In genomic region chr10:79181227-79181626, GRCh38 we compare ENCODE assay signal across 17 cellular contexts.
DNase-seq lines count a peak whose midpoint lies in the region; ATAC-seq and TF ChIP-seq lines count a peak whose summit lies in the region.
"Had no signal": no experiment of that assay in that cellular context is flagged by ENCODE, and none has a peak within 500 bp of the region (broad histone marks: within the 10 kb centered on the region; RNA-seq: fewer than 3 reads in every experiment).

No MANE protein-coding gene starts in this region.

- H3K14ac ChIP-seq in IMR-90 (replicated peaks; ENCODE audit: low read depth, low read length) = 0 out of 2 replicates have a peak overlapping the region, but pooled peaks have one; percentile 34

- peak overlapping the region; percentile 94 for H3K4ac ChIP-seq in IMR-90 (ENCODE audit: low read depth, low read length)

- no peak overlapping the region for H3K4me2 ChIP-seq in IMR-90 (ENCODE audit: low read depth, low read length)
- H3K4me2 ChIP-seq: hepatocyte had no signal

- intact Hi-C loops in IMR-90 (cut with micrococcal nuclease) = no loop called here
- intact Hi-C loops in body of pancreas (cut with DNase I) = loop anchor here (10.0 kb wide), 1 partner anchor 106 kb away; no protein-coding TSS in a partner anchor
- intact Hi-C loops in lower lobe of right lung (cut with DNase I) = no loop called here
- intact Hi-C loops in transverse colon (cut with DNase I; ENCODE audit: low total_unique reads) = no loop called here

- H4K20me1 ChIP-seq in IMR-90 (ENCODE audit: insufficient read depth, low read length) = peaks cover 64% of the 10 kb centered on the region

- H2AK5ac ChIP-seq in IMR-90 (ENCODE audit: low read depth, low read length) = peak overlapping the region; percentile 75

- no peak overlapping the region for H4K5ac ChIP-seq in IMR-90 (ENCODE audit: low read depth, low read length)

- H3K9me3 ChIP-seq in IMR-90 (ENCODE audit: control insufficient read depth, insufficient read depth, low read length) (no peaks in the 10 kb centered on the region), body of pancreas (no peaks in the 10 kb centered on the region), lower lobe of right lung (no peaks in the 10 kb centered on the region), transverse colon (no peaks in the 10 kb centered on the region)

- dilution Hi-C loops in IMR-90 (cut with HindIII; ENCODE audit: low sequenced_read_pairs, unreplicated experiment) = no loop called here

- no peak for TF ChIP-seq POLR2A in IMR-90 (IDR thresholded peaks at IDR 0.05; ENCODE audit: low read depth, low read length)
- no peak for TF ChIP-seq POLR2A in body of pancreas (IDR thresholded peaks at IDR 0.05)
- TF ChIP-seq POLR2A in transverse colon (IDR thresholded peaks at IDR 0.05) = no peak

- ATAC-seq in IMR-90 (ENCODE audit: low read depth) (no peak), body of pancreas (no peak), lower lobe of right lung (no peak), GM21825 (IDR thresholded peaks at IDR 0.05; ENCODE audit: unreplicated experiment) (no peak)
- ATAC-seq in stimulated activated naive B cell treated with anti-CD40 and anti-IgM and Interleukin-4, amounts not matched to agents 10 μg/mL and 1 μg/mL and 100 μg/mL, for 72 hours (replicated peaks) = no peak
- ATAC-seq: activated CD8-positive, alpha-beta T cell treated with anti-CD3 and anti-CD28 coated beads, Interleukin-2, amount 10 ng/mL, durations not matched to agents 7 days and 5 days had no signal

- H3K9me1 ChIP-seq in IMR-90 (ENCODE audit: insufficient read depth, low read length) = peaks cover 63% of the 10 kb centered on the region

- H2AFZ ChIP-seq in IMR-90 (replicated peaks; ENCODE audit: low read length, poor library complexity) = peak overlapping the region; percentile 40
- H2AFZ ChIP-seq: hepatocyte, parathyroid adenoma had no signal

- peak overlapping the region; percentile 5; the same call in 1 of the 2 replicates for H3K27ac ChIP-seq in IMR-90 (ENCODE audit: insufficient read depth, low read length)
- peak overlapping the region in 3 of 4 donors; percentile 77 to 83 (median 83) for H3K27ac ChIP-seq in body of pancreas
- H3K27ac ChIP-seq in lower lobe of right lung = peak overlapping the region; percentile 66
- H3K27ac ChIP-seq in transverse colon = peak overlapping the region in 3 of 4 donors; percentile 19 to 85 (median 68)
- H3K27ac ChIP-seq: hepatocyte, HL-60, parathyroid adenoma had no signal

- no peak overlapping the region for H3K4me3 ChIP-seq in IMR-90 (ENCODE audit: insufficient read depth, low read depth, low read length)
- no peak overlapping the region for H3K4me3 ChIP-seq in body of pancreas
- H3K4me3 ChIP-seq in lower lobe of right lung = no peak overlapping the region
- no peak overlapping the region for H3K4me3 ChIP-seq in transverse colon
- H3K4me3 ChIP-seq: hepatocyte had no signal

- TF ChIP-seq CTCF in IMR-90 (conservative IDR thresholded peaks at IDR 0.05; ENCODE audit: low read depth, low read length) (no peak), body of pancreas (IDR thresholded peaks at IDR 0.05) (no peak), lower lobe of right lung (IDR thresholded peaks at IDR 0.05) (no peak), transverse colon (IDR thresholded peaks at IDR 0.05) (no peak)

- H2BK20ac ChIP-seq in IMR-90 (ENCODE audit: low read depth, low read length) = 0 out of 2 replicates have a peak overlapping the region, but pooled peaks have one; percentile 56

- no peak overlapping the region for H3K9ac ChIP-seq in IMR-90 (ENCODE audit: low read depth, low read length)
- H3K9ac ChIP-seq: parathyroid adenoma had no signal

- POLR2A ChIA-PET in IMR-90 (lab: Charles Lee; ENCODE audit: unreplicated experiment) = no interaction called here

- peak overlapping the region; percentile 43; the same call in 1 of the 2 replicates for H4K91ac ChIP-seq in IMR-90 (ENCODE audit: insufficient read depth, low read depth, low read length)

- H3K79me1 ChIP-seq in IMR-90 (ENCODE audit: low read depth in 1 of 2, low read length in 2 of 2) = peaks cover 55 to 99% of the 10 kb centered on the region in 2 experiments

- peaks cover 3 to 36% of the 10 kb centered on the region in 2 donors for H3K27me3 Mint-ChIP-seq in stimulated activated naive B cell treated with anti-CD40 and anti-IgM and Interleukin-4, amounts not matched to agents 10 μg/mL and 1 μg/mL and 100 μg/mL, for 72 hours
- H3K27me3 Mint-ChIP-seq: stimulated activated naive CD8-positive, alpha-beta T cell treated with anti-CD3 and anti-CD28 coated beads, Interleukin-15, Interleukin-2, amounts not matched to agents 100 ng/mL and 50 ng/mL, for 24 hours had no signal

- H4K8ac ChIP-seq in IMR-90 (ENCODE audit: low read depth in 2 of 2, low read length in 2 of 2) = peak overlapping the region in 1 of 2 experiments; percentile 29; a peak in 1 of 4 replicates

- WGBS in IMR-90 (ENCODE audit: extremely low coverage in 2 of 2, insufficient read length in 1 of 2), 2 experiments = 72% methylated on average over 6 of the region's 8 CpGs; no CpG with 5 or more reads in 1 of the 2 experiments
- WGBS in body of pancreas, 2 donors = 67 to 94% methylated on average over 3 to 8 of the region's 8 CpGs
- 65% methylated on average over 7 of the region's 8 CpGs; no CpG with 5 or more reads in 1 of the 2 donors for WGBS in transverse colon (ENCODE audit: low coverage in 1 of 2), 2 donors

- no peak for TF ChIP-seq RAD21 in IMR-90 (IDR thresholded peaks at IDR 0.05; ENCODE audit: low read length)

- CTCF ChIA-PET in IMR-90 (lab: Yijun Ruan, JAX) = no interaction called here

- no peak overlapping the region for H2BK15ac ChIP-seq in IMR-90 (ENCODE audit: low read depth, low read length)

- H2BK120ac ChIP-seq in IMR-90 (ENCODE audit: low read depth, low read length) = 0 out of 2 replicates have a peak overlapping the region, but pooled peaks have one; percentile 56

- no peak overlapping the region for H3K18ac ChIP-seq in IMR-90 (ENCODE audit: low read depth, low read length)

- in situ Hi-C loops in IMR-90 (cut with MboI; ENCODE audit: low sequenced_read_pairs) (no loop called here), transverse colon (cut with MboI; ENCODE audit: low pct_ligation_motif_present in 1 of 4, low pct_unique_long_range_greater_than_20kb in 1 of 4, low sequenced_read_pairs in 3 of 4) (loop anchor here in 3 of 4 donors (25.0 kb wide), 3 partner anchors 244 to 1144 kb away; partner anchors contain the start of genes POLR3A (in 2 of the 3) and RPS24 (in 2 of the 3))

- H2BK5ac ChIP-seq in IMR-90 (ENCODE audit: low read depth, low read length, poor library complexity, severe bottlenecking) = peak overlapping the region; percentile 50

- DNase-seq in IMR-90 = no peak
- no peak for DNase-seq in body of pancreas
- no peak for DNase-seq in lower lobe of right lung
- no peak for DNase-seq in transverse colon
- no peak for DNase-seq in stimulated activated naive B cell treated with anti-CD40 and anti-IgM and Interleukin-4, amounts not matched to agents 10 μg/mL and 1 μg/mL and 100 μg/mL, for 72 hours
- DNase-seq in NCI-H1436 (lab: John Stamatoyannopoulos, UW) = no peak
- DNase-seq: activated CD8-positive, alpha-beta T cell treated with anti-CD3 and anti-CD28 coated beads, Interleukin-2, amount 10 ng/mL, durations not matched to agents 7 days and 5 days; activated effector memory CD4-positive, alpha-beta T cell treated with Interleukin-2 at 50 U/mL for 16 hours; aorta; DMS79 treated with DMSO at 0.1 percent for 48 hours; NCI-H1436 treated with DMSO at 0.1 percent for 48 hours; OCI-M1 had no signal

- H3K4me3 Mint-ChIP-seq in stimulated activated naive B cell treated with anti-CD40 and anti-IgM and Interleukin-4, amounts not matched to agents 10 μg/mL and 1 μg/mL and 100 μg/mL, for 72 hours = no peak overlapping the region
- H3K4me3 Mint-ChIP-seq: activated CD8-positive, alpha-beta T cell treated with anti-CD3 and anti-CD28 coated beads, Interleukin-2, amount 10 ng/mL, durations not matched to agents 7 days and 5 days; stimulated activated naive CD8-positive, alpha-beta T cell treated with anti-CD3 and anti-CD28 coated beads, Interleukin-15, Interleukin-2, amounts not matched to agents 100 ng/mL and 50 ng/mL, for 24 hours had no signal

- no peaks in the 10 kb centered on the region for H3K9me3 Mint-ChIP-seq in stimulated activated naive B cell treated with anti-CD40 and anti-IgM and Interleukin-4, amounts not matched to agents 10 μg/mL and 1 μg/mL and 100 μg/mL, for 72 hours
- H3K9me3 Mint-ChIP-seq: stimulated activated naive CD8-positive, alpha-beta T cell treated with anti-CD3 and anti-CD28 coated beads, Interleukin-15, Interleukin-2, amounts not matched to agents 100 ng/mL and 50 ng/mL, for 24 hours had no signal

- H3K4me1 Mint-ChIP-seq in stimulated activated naive B cell treated with anti-CD40 and anti-IgM and Interleukin-4, amounts not matched to agents 10 μg/mL and 1 μg/mL and 100 μg/mL, for 72 hours = peaks cover 11 to 28% of the 10 kb centered on the region in 2 donors

- H3K4me1 ChIP-seq in IMR-90 (ENCODE audit: control insufficient read depth, insufficient read depth, low read length) (peaks cover 80% of the 10 kb centered on the region), body of pancreas (peaks cover 85% of the 10 kb centered on the region), lower lobe of right lung (peaks cover 100% of the 10 kb centered on the region), transverse colon (peaks cover 64 to 92% (median 72%) of the 10 kb centered on the region in 4 donors)

- no peaks in the 10 kb centered on the region for H3K36me3 Mint-ChIP-seq in stimulated activated naive B cell treated with anti-CD40 and anti-IgM and Interleukin-4, amounts not matched to agents 10 μg/mL and 1 μg/mL and 100 μg/mL, for 72 hours

- H2AK9ac ChIP-seq in IMR-90 (replicated peaks; ENCODE audit: low read depth, low read length, poor library complexity) = peak overlapping the region; percentile 76

- peaks cover 8% of the 10 kb centered on the region for H3K36me3 ChIP-seq in IMR-90 (ENCODE audit: control insufficient read depth, insufficient read depth, low read length)
- no peaks in the 10 kb centered on the region for H3K36me3 ChIP-seq in body of pancreas (replicated peaks in 1 of 2; ENCODE audit: insufficient read depth in 1 of 2, low read depth in 2 of 2)
- peaks cover 14% of the 10 kb centered on the region for H3K36me3 ChIP-seq in lower lobe of right lung
- H3K36me3 ChIP-seq in transverse colon = no peaks in the 10 kb centered on the region

- H3K23ac ChIP-seq in IMR-90 (ENCODE audit: low read depth, low read length) = peak overlapping the region; percentile 18

- BruUV-seq in IMR-90 (replicated peaks; lab: Mats Ljungman, UMichigan) = no TSS peak

- H3K27me3 ChIP-seq in IMR-90 (ENCODE audit: control insufficient read depth, insufficient read depth, low read length) (no peaks in the 10 kb centered on the region), body of pancreas (no peaks in the 10 kb centered on the region), lower lobe of right lung (ENCODE audit: low read depth) (no peaks in the 10 kb centered on the region), transverse colon (no peaks in the 10 kb centered on the region)
- H3K27me3 ChIP-seq: hepatocyte had no signal

- no peak overlapping the region for H3K56ac ChIP-seq in IMR-90 (ENCODE audit: extremely low read depth, insufficient read depth, low read length)

- H3K27ac Mint-ChIP-seq in stimulated activated naive B cell treated with anti-CD40 and anti-IgM and Interleukin-4, amounts not matched to agents 10 μg/mL and 1 μg/mL and 100 μg/mL, for 72 hours = no peak overlapping the region
- H3K27ac Mint-ChIP-seq: activated CD8-positive, alpha-beta T cell treated with anti-CD3 and anti-CD28 coated beads, Interleukin-2, amount 10 ng/mL, durations not matched to agents 7 days and 5 days; stimulated activated naive CD8-positive, alpha-beta T cell treated with anti-CD3 and anti-CD28 coated beads, Interleukin-15, Interleukin-2, amounts not matched to agents 100 ng/mL and 50 ng/mL, for 24 hours had no signal

- TF ChIP-seq EP300 in transverse colon (IDR thresholded peaks at IDR 0.05; ENCODE audit: low read depth) = no peak

Comparison
In these comparisons a context has a peak if more than half of its experiments do, and no peak if none do; other contexts are left out.
1. H3K27ac ChIP-seq: peak in every context shown above with its lines; median percentile 83 in body of pancreas; 68 in transverse colon; 66 in lower lobe of right lung; 5 in IMR-90.